Comparison of ENCODE assay signal across 2 cellular contexts in the genomic region with DNA sequence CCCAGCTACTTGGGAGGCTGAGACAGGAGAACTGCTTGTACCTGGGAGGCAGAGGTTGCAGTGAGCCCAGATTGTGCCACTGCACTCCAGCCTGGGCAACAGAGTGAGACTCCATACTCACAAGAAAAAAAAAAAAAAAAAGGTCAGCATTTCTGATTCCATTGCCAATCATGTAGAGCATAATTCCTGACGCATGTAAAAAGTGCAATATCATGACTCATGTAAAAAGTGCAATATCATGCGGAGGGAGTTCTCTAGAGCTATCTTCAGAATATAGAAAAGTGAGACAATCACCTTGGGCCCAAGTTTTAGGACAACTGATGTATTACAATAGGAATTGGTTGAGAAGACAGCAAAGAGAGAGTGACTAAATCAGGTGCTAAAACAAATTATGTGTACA.
A peak's percentile ranks its signal among the peaks of the same experiment; 100 is the strongest.
TF ChIP-seq lines count a peak whose summit lies in the region.

No MANE protein-coding gene starts in this region.

TF ChIP-seq in WTC11, 78 proteins besides CTCF, POLR2A, EP300 and RAD21:
- no peak for TF ChIP-seq ZNF396 (CRISPR knock-in tag; IDR thresholded peaks at IDR 0.05; ENCODE audit: borderline replicate concordance)
- peak; percentile 74; the same call in 1 of the 2 replicates for TF ChIP-seq ZNF121 (CRISPR knock-in tag; IDR thresholded peaks at IDR 0.05)
- TF ChIP-seq, protein P1, sequence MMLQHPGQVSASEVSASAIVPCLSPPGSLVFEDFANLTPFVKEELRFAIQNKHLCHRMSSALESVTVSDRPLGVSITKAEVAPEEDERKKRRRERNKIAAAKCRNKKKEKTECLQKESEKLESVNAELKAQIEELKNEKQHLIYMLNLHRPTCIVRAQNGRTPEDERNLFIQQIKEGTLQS (CRISPR knock-in tag; conservative IDR thresholded peaks at IDR 0.05) = no peak

TF ChIP-seq in H1, 55 proteins besides CTCF, POLR2A, EP300 and RAD21:
- TF ChIP-seq RFX5 (IDR thresholded peaks at IDR 0.05; ENCODE audit: borderline replicate concordance, low read depth, low read length) (no peak), CHD1 (IDR thresholded peaks at IDR 0.05; ENCODE audit: low read depth, low read length) (no peak), JUN (IDR thresholded peaks at IDR 0.05; ENCODE audit: low read depth, low read length) (no peak), KDM5A (IDR thresholded peaks at IDR 0.05; ENCODE audit: low read length) (no peak), TAF1 (IDR thresholded peaks at IDR 0.05; ENCODE audit: low read depth, low read length) (no peak), MAFK (IDR thresholded peaks at IDR 0.05; ENCODE audit: low read depth, low read length) (no peak), CBX8 (IDR thresholded peaks at IDR 0.05; ENCODE audit: borderline replicate concordance, low read depth, low read length) (no peak), TBP (IDR thresholded peaks at IDR 0.05; ENCODE audit: low read depth, low read length) (no peak), BRCA1 (IDR thresholded peaks at IDR 0.05; ENCODE audit: low read depth, low read length) (no peak), SRF (IDR thresholded peaks at IDR 0.05; ENCODE audit: low read depth, low read length) (no peak), SP1 (IDR thresholded peaks at IDR 0.05; ENCODE audit: low read depth, low read length) (no peak), SIRT6 (IDR thresholded peaks at IDR 0.05; ENCODE audit: low read length) (no peak), SP2 (IDR thresholded peaks at IDR 0.05; ENCODE audit: low read length) (no peak)
- TF ChIP-seq, protein P2, sequence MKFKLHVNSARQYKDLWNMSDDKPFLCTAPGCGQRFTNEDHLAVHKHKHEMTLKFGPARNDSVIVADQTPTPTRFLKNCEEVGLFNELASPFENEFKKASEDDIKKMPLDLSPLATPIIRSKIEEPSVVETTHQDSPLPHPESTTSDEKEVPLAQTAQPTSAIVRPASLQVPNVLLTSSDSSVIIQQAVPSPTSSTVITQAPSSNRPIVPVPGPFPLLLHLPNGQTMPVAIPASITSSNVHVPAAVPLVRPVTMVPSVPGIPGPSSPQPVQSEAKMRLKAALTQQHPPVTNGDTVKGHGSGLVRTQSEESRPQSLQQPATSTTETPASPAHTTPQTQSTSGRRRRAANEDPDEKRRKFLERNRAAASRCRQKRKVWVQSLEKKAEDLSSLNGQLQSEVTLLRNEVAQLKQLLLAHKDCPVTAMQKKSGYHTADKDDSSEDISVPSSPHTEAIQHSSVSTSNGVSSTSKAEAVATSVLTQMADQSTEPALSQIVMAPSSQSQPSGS (IDR thresholded peaks at IDR 0.05; ENCODE audit: low read length) = no peak
- TF ChIP-seq, protein P1 (IDR thresholded peaks at IDR 0.05; ENCODE audit: insufficient read depth, low read depth, low read length) = no peak
